ENCODE assay signal across 11 cellular contexts in the genomic region with DNA sequence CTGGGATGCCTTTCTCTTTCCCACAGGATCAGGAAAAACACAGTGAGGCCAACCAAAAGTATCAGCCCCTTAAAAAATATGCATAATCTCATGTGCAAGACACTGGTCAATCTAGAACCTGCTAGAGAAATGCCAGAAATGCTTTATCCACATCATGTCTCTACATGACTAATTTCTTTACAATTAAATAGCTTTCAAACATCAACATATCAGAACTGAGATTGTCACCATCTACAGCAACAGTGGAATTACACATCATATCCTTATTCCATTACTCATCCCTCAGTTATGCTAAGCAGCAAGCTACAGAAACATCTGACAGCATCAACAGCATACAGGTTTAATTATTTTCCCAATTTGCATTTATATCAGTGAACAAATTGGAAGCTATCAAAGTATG.
DNase-seq lines count a peak whose midpoint lies in the region; ATAC-seq, FAIRE-seq and TF ChIP-seq lines count a peak whose summit lies in the region.
"Had no signal": no experiment of that assay in that cellular context is flagged by ENCODE, and none has a peak within 500 bp of the region (broad histone marks: within the 10 kb centered on the region; RNA-seq: fewer than 3 reads in every experiment).

No MANE protein-coding gene starts in this region.

- no peak overlapping the region for H3K4me3 Mint-ChIP-seq in stimulated activated effector memory CD8-positive, alpha-beta T cell treated with anti-CD3 and anti-CD28 coated beads, Interleukin-12 subunit alpha, Interleukin-12 subunit beta, amount 100 ng/mL, for 72 hours
- H3K4me3 Mint-ChIP-seq in type B pancreatic cell: no peak overlapping the region

- H3K36me3 Mint-ChIP-seq in stimulated activated effector memory CD8-positive, alpha-beta T cell treated with anti-CD3 and anti-CD28 coated beads, Interleukin-12 subunit alpha, Interleukin-12 subunit beta, amount 100 ng/mL, for 72 hours: peaks cover 23% of the 10 kb centered on the region
- peaks cover 14% of the 10 kb centered on the region for H3K36me3 Mint-ChIP-seq in type B pancreatic cell

- no peak overlapping the region for H3K27ac Mint-ChIP-seq in stimulated activated effector memory CD8-positive, alpha-beta T cell treated with anti-CD3 and anti-CD28 coated beads, Interleukin-12 subunit alpha, Interleukin-12 subunit beta, amount 100 ng/mL, for 72 hours
- H3K27ac Mint-ChIP-seq in type B pancreatic cell: no peak overlapping the region

- no peaks in the 10 kb centered on the region for H3K9me3 Mint-ChIP-seq in stimulated activated effector memory CD8-positive, alpha-beta T cell treated with anti-CD3 and anti-CD28 coated beads, Interleukin-12 subunit alpha, Interleukin-12 subunit beta, amount 100 ng/mL, for 72 hours
- no peaks in the 10 kb centered on the region for H3K9me3 Mint-ChIP-seq in type B pancreatic cell

- TF ChIP-seq CTCF in type B pancreatic cell (conservative IDR thresholded peaks at IDR 0.05): no peak

- DNase-seq in GM19239 (ENCODE audit: insufficient read length, low spot score): no peak
- DNase-seq in RPMI7951 (ENCODE audit: low read depth): peak; percentile 71
- no peak for DNase-seq in stimulated activated effector memory CD8-positive, alpha-beta T cell treated with anti-CD3 and anti-CD28 coated beads, Interleukin-12 subunit alpha, Interleukin-12 subunit beta, amount 100 ng/mL, for 72 hours (ENCODE audit: low spot score in 2 of 2)
- no peak for DNase-seq in type B pancreatic cell (ENCODE audit: extremely low spot score, unreplicated experiment)
- no peak for DNase-seq in NCI-H1048 (lab: John Stamatoyannopoulos, UW)
- DNase-seq: activated CD4-positive, alpha-beta T cell treated with anti-CD3 and anti-CD28 coated beads for 1 hour; NCI-H1417; pancreas had no signal

- H3K4me1 Mint-ChIP-seq in stimulated activated effector memory CD8-positive, alpha-beta T cell treated with anti-CD3 and anti-CD28 coated beads, Interleukin-12 subunit alpha, Interleukin-12 subunit beta, amount 100 ng/mL, for 72 hours: peaks cover 33% of the 10 kb centered on the region
- no peaks in the 10 kb centered on the region for H3K4me1 Mint-ChIP-seq in type B pancreatic cell (ENCODE audit: unreplicated experiment)

- FAIRE-seq in GM19239 (lab: Jason Lieb, UNC): peak; percentile 54
- FAIRE-seq: pancreas had no signal

- no peaks in the 10 kb centered on the region for H3K27me3 Mint-ChIP-seq in type B pancreatic cell

- peak; percentile 66 for ATAC-seq in esophagus mucosa
- peak; percentile 95 for ATAC-seq in stimulated activated effector memory CD8-positive, alpha-beta T cell treated with anti-CD3 and anti-CD28 coated beads, Interleukin-12 subunit alpha, Interleukin-12 subunit beta, amount 100 ng/mL, for 72 hours
- no peak for ATAC-seq in HG02623 (IDR thresholded peaks at IDR 0.05; ENCODE audit: unreplicated experiment)
- ATAC-seq: pancreas, Right ventricle myocardium inferior had no signal
